In genomic region chr1:32713081-32713480, GRCh38 we compare ENCODE assay signal across 21 cellular contexts. TPM values are rescaled to one million over a fixed set of nuclear protein-coding genes. Genes with fewer than 3 reads are reported as not detected.
DNase-seq lines count a peak whose midpoint lies in the region; ATAC-seq, FAIRE-seq and TF ChIP-seq lines count a peak whose summit lies in the region.
"Had no signal": no experiment of that assay in that cellular context is flagged by ENCODE, and none has a peak within 500 bp of the region (broad histone marks: within the 10 kb centered on the region; RNA-seq: fewer than 3 reads in every experiment).

No MANE protein-coding gene starts in this region.

- TF ChIP-seq RAD21 in K562 (CRISPR knock-in tag; conservative IDR thresholded peaks at IDR 0.05 in 1 of 2, IDR thresholded peaks at IDR 0.05 in 1 of 2) (no peak), HepG2 (CRISPR knock-in tag; IDR thresholded peaks at IDR 0.05) (no peak)

- WGBS in K562 (ENCODE audit: insufficient coverage, low coverage, missing lambda C conversion rate) = 92% methylated on average over 10 of the region's 10 CpGs
- 84% methylated on average over 10 of the region's 10 CpGs for WGBS in HepG2 (ENCODE audit: low lambda C conversion rate)

- H3K4me2 ChIP-seq in K562 (ENCODE audit: insufficient read depth, low read length) = no peak overlapping the region
- H3K4me2 ChIP-seq in HepG2 (ENCODE audit: low read depth, low read length) = no peak overlapping the region

- no peaks in the 10 kb centered on the region for H4K20me1 ChIP-seq in K562 (replicated peaks; ENCODE audit: control insufficient read depth, insufficient read depth, low read length)
- H4K20me1 ChIP-seq in HepG2 (ENCODE audit: insufficient read depth, low read length) = no peaks in the 10 kb centered on the region
- H4K20me1 ChIP-seq: BLaER1 treated with 17β-estradiol and CSF1 and Interleukin-3, amounts not matched to agents 10 nM and 100 nM had no signal

- no TSS peak for BruUV-seq in K562 (replicated peaks; lab: Mats Ljungman, UMichigan)
- no TSS peak for BruUV-seq in HepG2 (replicated peaks; lab: Mats Ljungman, UMichigan)

- no peak for TF ChIP-seq CTCF in K562 (IDR thresholded peaks at IDR 0.05 in 2 of 3, conservative IDR thresholded peaks at IDR 0.05 in 1 of 3; ENCODE audit: insufficient read depth in 2 of 3, low read depth in 1 of 3, low read length in 3 of 3)
- TF ChIP-seq CTCF in HepG2 (CRISPR knock-in tag; IDR thresholded peaks at IDR 0.05) = no peak

- POLR2A ChIA-PET in K562 (lab: Yijun Ruan, JAX) = interaction anchor here (0.6 to 8.8 kb wide), 9 partner anchors 9 to 626 kb away, joined by 3 to 116 read pairs (median 7); no protein-coding TSS in a partner anchor
- POLR2A ChIA-PET in naive thymus-derived CD8-positive, alpha-beta T cell (lab: Charles Lee) = interaction anchor here (1.6 kb wide), 1 partner anchor 60 kb away, joined by 5 read pairs; no protein-coding TSS in a partner anchor
- POLR2A ChIA-PET in HepG2 (lab: Yijun Ruan, JAX) = interaction anchor here (1.1 to 4.4 kb wide), 9 partner anchors 17 to 104 kb away, joined by 3 to 51 read pairs (median 9); partner anchors contain the start of genes RBBP4, S100PBP and YARS1

- H2AFZ ChIP-seq in K562 (ENCODE audit: low read depth, low read length) (peak overlapping the region; percentile 21; the same call in 1 of the 2 replicates), HepG2 (ENCODE audit: low read length) (no peak overlapping the region)

- CTCF ChIA-PET in K562 (lab: Yijun Ruan, JAX; ENCODE audit: low intra/inter-chr PET ratio) (interaction anchor here (0.6 to 3.5 kb wide), 6 partner anchors 28 to 163 kb away, joined by 3 to 99 read pairs (median 12); partner anchors contain the start of gene FNDC5), HepG2 (lab: Yijun Ruan, JAX; ENCODE audit: low intra/inter-chr PET ratio, low total read pairs) (interaction anchor here (1.3 to 4.2 kb wide), 4 partner anchors 28 to 193 kb away, joined by 3 to 88 read pairs (median 12); a partner anchor contains a TSS)

- in situ Hi-C loops in K562 (cut with MboI) = loop anchor here (10.0 kb wide), 1 partner anchor 52 kb away; no protein-coding TSS in a partner anchor
- in situ Hi-C loops in HepG2 (cut with HindIII; ENCODE audit: extremely low pct_ligation_motif_present, low pct_unique_long_range_greater_than_20kb) = loop anchor here (5.0 kb wide), 1 partner anchor 54 kb away; no protein-coding TSS in a partner anchor

- H3K36me3 Mint-ChIP-seq in naive thymus-derived CD8-positive, alpha-beta T cell = no peaks in the 10 kb centered on the region
- H3K36me3 Mint-ChIP-seq: activated naive CD4-positive, alpha-beta T cell treated with anti-CD3 and anti-CD28 coated beads, Interleukin-2, amount 50 U/mL, for 72 hours; stimulated activated memory B cell treated with anti-CD40 and anti-IgM and Interleukin-4, amounts not matched to agents 10 μg/mL and 1 μg/mL and 100 μg/mL, for 72 hours had no signal

- DNase-seq in stimulated activated naive CD8-positive, alpha-beta T cell treated with anti-CD3 and anti-CD28 coated beads, Interleukin-15, amount 100 ng/mL, for 72 hours = no peak
- no peak for DNase-seq in stimulated activated naive CD8-positive, alpha-beta T cell treated with anti-CD3 and anti-CD28 coated beads, Interleukin-15, Interleukin-2, amounts not matched to agents 100 U/mL and 50 U/mL, for 24 hours
- DNase-seq in K562 (ENCODE audit: extremely low read depth in 1 of 4, low spot score in 3 of 4) (no peak), HepG2 (ENCODE audit: low spot score) (no peak), superior temporal gyrus (ENCODE audit: extremely low spot score) (no peak)
- no peak for DNase-seq in naive thymus-derived CD8-positive, alpha-beta T cell
- DNase-seq: activated CD4-positive, alpha-beta T cell treated with anti-CD3 and anti-CD28 coated beads for 36 hours; central memory CD4-positive, alpha-beta T cell; kidney glomerular epithelial cell; lower lobe of right lung; NCI-H446; ovary; PC-3 had no signal

- no peaks in the 10 kb centered on the region for H3K9me3 ChIP-seq in K562 (replicated peaks; ENCODE audit: control insufficient read depth, insufficient read depth, low read depth, low read length)
- H3K9me3 ChIP-seq in HepG2 (ENCODE audit: low read length) = no peaks in the 10 kb centered on the region
- H3K9me3 ChIP-seq: BLaER1 treated with 17β-estradiol and CSF1 and Interleukin-3, amounts not matched to agents 10 nM and 100 nM; lower lobe of right lung; ovary had no signal

- H3K79me2 ChIP-seq in K562 (ENCODE audit: control insufficient read depth, insufficient read depth, low read length) (no peaks in the 10 kb centered on the region), HepG2 (ENCODE audit: insufficient read depth, low read length) (no peaks in the 10 kb centered on the region)

- peaks cover 23% of the 10 kb centered on the region for H3K4me1 Mint-ChIP-seq in stimulated activated naive CD8-positive, alpha-beta T cell treated with anti-CD3 and anti-CD28 coated beads, Interleukin-15, amount 100 ng/mL, for 72 hours
- peaks cover 9 to 20% (median 12%) of the 10 kb centered on the region in 4 donors for H3K4me1 Mint-ChIP-seq in naive thymus-derived CD8-positive, alpha-beta T cell

- H3K4me1 ChIP-seq in K562 (replicated peaks in 1 of 2; ENCODE audit: control insufficient read depth in 2 of 2, insufficient read depth in 2 of 2, low read length in 2 of 2) = peaks cover 19 to 43% of the 10 kb centered on the region in 2 experiments; a peak in 4 of 5 replicates
- peaks cover 82% of the 10 kb centered on the region for H3K4me1 ChIP-seq in HepG2 (ENCODE audit: insufficient read depth, low read length)

- H3K27me3 Mint-ChIP-seq in stimulated activated naive CD8-positive, alpha-beta T cell treated with anti-CD3 and anti-CD28 coated beads, Interleukin-15, amount 100 ng/mL, for 72 hours = peaks cover 9% of the 10 kb centered on the region
- H3K27me3 Mint-ChIP-seq in naive thymus-derived CD8-positive, alpha-beta T cell = peaks cover 0 to 2% (median 0%) of the 10 kb centered on the region in 5 donors
- H3K27me3 Mint-ChIP-seq: activated CD4-positive, alpha-beta T cell treated with anti-CD3 and anti-CD28 coated beads for 36 hours had no signal

- H3K27me3 ChIP-seq in K562 (ENCODE audit: control insufficient read depth in 2 of 2, insufficient read depth in 2 of 2, low read length in 2 of 2) (no peaks in the 10 kb centered on the region), HepG2 (ENCODE audit: control insufficient read depth in 1 of 2, insufficient read depth in 2 of 2, low read length in 2 of 2) (no peaks in the 10 kb centered on the region)
- H3K27me3 ChIP-seq: BLaER1 treated with 17β-estradiol and CSF1 and Interleukin-3, amounts not matched to agents 10 nM and 100 nM; ovary had no signal

- H3K9ac ChIP-seq in K562 (ENCODE audit: insufficient read depth in 1 of 2, low read depth in 2 of 2, low read length in 2 of 2) (peak overlapping the region in 1 of 2 experiments; percentile 56; a peak in 1 of 4 replicates), HepG2 (ENCODE audit: insufficient read depth, low read depth, low read length) (no peak overlapping the region)

- no peaks in the 10 kb centered on the region for H3K36me3 ChIP-seq in K562 (ENCODE audit: control insufficient read depth, insufficient read depth, low read length)
- no peaks in the 10 kb centered on the region for H3K36me3 ChIP-seq in HepG2 (replicated peaks in 1 of 2; ENCODE audit: control insufficient read depth in 1 of 2, insufficient read depth in 2 of 2, low read length in 2 of 2)
- H3K36me3 ChIP-seq: BLaER1 treated with 17β-estradiol and CSF1 and Interleukin-3, amounts not matched to agents 10 nM and 100 nM; lower lobe of right lung; ovary had no signal

- H3K27ac Mint-ChIP-seq in stimulated activated naive CD8-positive, alpha-beta T cell treated with anti-CD3 and anti-CD28 coated beads, Interleukin-15, amount 100 ng/mL, for 72 hours = no peak overlapping the region
- H3K27ac Mint-ChIP-seq in naive thymus-derived CD8-positive, alpha-beta T cell = no peak overlapping the region
- H3K27ac Mint-ChIP-seq: activated CD4-positive, alpha-beta T cell treated with anti-CD3 and anti-CD28 coated beads for 36 hours; activated naive CD4-positive, alpha-beta T cell treated with anti-CD3 and anti-CD28 coated beads, Interleukin-2, amount 50 U/mL, for 72 hours; stimulated activated memory B cell treated with anti-CD40 and anti-IgM and Interleukin-4, amounts not matched to agents 10 μg/mL and 1 μg/mL and 100 μg/mL, for 72 hours had no signal

- no peaks in the 10 kb centered on the region for H3K9me1 ChIP-seq in K562 (ENCODE audit: control insufficient read depth, insufficient read depth, low read length)

- H3K4me3 ChIP-seq in K562 (no peak overlapping the region), HepG2 (replicated peaks in 1 of 3; ENCODE audit: insufficient read depth in 1 of 3, low read depth in 2 of 3, low read length in 3 of 3) (no peak overlapping the region)
- H3K4me3 ChIP-seq: ovary had no signal

- FAIRE-seq in K562 (lab: Jason Lieb, UNC) = no peak
- no peak for FAIRE-seq in HepG2 (lab: Jason Lieb, UNC)
- FAIRE-seq: astrocyte, D721Med, GM12891 had no signal

- no peaks in the 10 kb centered on the region for H3K9me3 Mint-ChIP-seq in stimulated activated naive CD8-positive, alpha-beta T cell treated with anti-CD3 and anti-CD28 coated beads, Interleukin-15, amount 100 ng/mL, for 72 hours
- no peaks in the 10 kb centered on the region for H3K9me3 Mint-ChIP-seq in naive thymus-derived CD8-positive, alpha-beta T cell
- H3K9me3 Mint-ChIP-seq: activated naive CD4-positive, alpha-beta T cell treated with anti-CD3 and anti-CD28 coated beads, Interleukin-2, amount 50 U/mL, for 72 hours; stimulated activated memory B cell treated with anti-CD40 and anti-IgM and Interleukin-4, amounts not matched to agents 10 μg/mL and 1 μg/mL and 100 μg/mL, for 72 hours had no signal

- no peak overlapping the region for H3K27ac ChIP-seq in K562 (ENCODE audit: extremely low read depth, low read depth, low read length)
- H3K27ac ChIP-seq in HepG2 (ENCODE audit: extremely low read length, insufficient read depth, low read length) = no peak overlapping the region
- H3K27ac ChIP-seq: lower lobe of right lung, ovary had no signal

- TF ChIP-seq POLR2A in K562 (conservative IDR thresholded peaks at IDR 0.05) (no peak), HepG2 (IDR thresholded peaks at IDR 0.05; ENCODE audit: insufficient read depth in 1 of 2, low read depth in 2 of 2, low read length in 2 of 2) (no peak)

- ATAC-seq in stimulated activated naive CD8-positive, alpha-beta T cell treated with anti-CD3 and anti-CD28 coated beads, Interleukin-15, amount 100 ng/mL, for 72 hours = no peak
- no peak for ATAC-seq in stimulated activated naive CD8-positive, alpha-beta T cell treated with anti-CD3 and anti-CD28 coated beads, Interleukin-15, Interleukin-2, amounts not matched to agents 100 U/mL and 50 U/mL, for 24 hours
- ATAC-seq in K562 (no peak), HepG2 (no peak), GM18870 (IDR thresholded peaks at IDR 0.05; ENCODE audit: unreplicated experiment) (no peak), GM18517 (IDR thresholded peaks at IDR 0.05; ENCODE audit: unreplicated experiment) (no peak)
- no peak for ATAC-seq in naive thymus-derived CD8-positive, alpha-beta T cell

- peak overlapping the region; percentile 59 to 73 for H3K4me3 Mint-ChIP-seq in stimulated activated naive CD8-positive, alpha-beta T cell treated with anti-CD3 and anti-CD28 coated beads, Interleukin-15, amount 100 ng/mL, for 72 hours
- peak overlapping the region in 8 of 10 donors; percentile 1 to 76 (median 30) for H3K4me3 Mint-ChIP-seq in naive thymus-derived CD8-positive, alpha-beta T cell

- intact Hi-C loops in K562 (cut with micrococcal nuclease) (loop anchor here (5.0 kb wide), 1 partner anchor 379 kb away; no protein-coding TSS in a partner anchor), HepG2 (cut with micrococcal nuclease; ENCODE audit: unreplicated experiment) (loop anchor here (2.0 to 10.0 kb wide), 2 partner anchors 18 to 162 kb away; partner anchors contain the start of gene FNDC5)

- TF ChIP-seq EP300 in K562 (IDR thresholded peaks at IDR 0.05; ENCODE audit: low read length) (no peak), HepG2 (IDR thresholded peaks at IDR 0.05; ENCODE audit: low read depth in 2 of 2, low read length in 2 of 2) (no peak), HepG2 (CRISPR knock-in tag; IDR thresholded peaks at IDR 0.05; ENCODE audit: borderline replicate concordance) (no peak)

RNA-seq across cellular contexts. Expression of gene SYNC, which starts 10.5 kb away (rescaled TPM):
- total RNA-seq in K562 (2011; cell fraction: chromatin; rRNA removed; ENCODE audit: low replicate concordance) = 2.1 and 2.4 TPM in 2 replicates
- 1.7 and 1.8 TPM in 2 replicates for total RNA-seq in K562 (2011; cell fraction: nucleolus; rRNA removed)
- 1.2 and 1.5 TPM in 2 replicates for total RNA-seq in K562 (2011; cell fraction: nucleoplasm; rRNA removed)
- total RNA-seq in K562 (2014; rRNA removed) = 0.86 and 1.1 TPM in 2 replicates
- 0.83 and 0.91 TPM in 2 replicates for total RNA-seq in K562 (2014; rRNA removed; fragmentation: Illumina TruSeq; extraction: Trizol)
- 0.87 and 1.1 TPM in 2 replicates for total RNA-seq in K562 (2015; rRNA removed; fragmentation: Illumina TruSeq; extraction: Trizol)
- total RNA-seq in K562 (2021) = 0.62 and 0.87 TPM in 2 replicates
- polyA plus RNA-seq in K562 (2011; rRNA removed) = 0.43 and 0.98 TPM in 2 replicates
- 0.16 and 0.22 TPM in 2 replicates for polyA plus RNA-seq in K562 (2011; cell fraction: cytosol; rRNA removed)
- polyA plus RNA-seq in K562 (2011; cell fraction: nucleus; rRNA removed) = 0.37 and 0.92 TPM in 2 replicates
- polyA plus RNA-seq in K562 (2012) = 0.26 and 0.47 TPM in 2 replicates
- polyA plus RNA-seq in K562 (2014; fragmentation: Illumina TruSeq; extraction: Trizol) = 0.84 and 1.1 TPM in 2 replicates
- polyA plus RNA-seq in K562 (2014; fragmentation: Nextera tagmentation; extraction: Ambion mirVana) = under 1 TPM; 0.49 to 0.74 TPM
- 0.88 and 1.1 TPM in 2 replicates for polyA plus RNA-seq in K562 (2014; rRNA removed)
- polyA minus RNA-seq in K562 (2011; rRNA and poly(A)+ RNA removed) = 1.2 and 1.3 TPM in 2 replicates
- polyA minus RNA-seq in K562 (2011; cell fraction: cytosol; rRNA and poly(A)+ RNA removed) = 0.73 and 0.76 TPM in 2 replicates
- 0.22 and 0.54 TPM in 2 replicates for polyA minus RNA-seq in K562 (2011; cell fraction: nucleus; rRNA and poly(A)+ RNA removed)
- not detected for total RNA-seq in naive thymus-derived CD8-positive, alpha-beta T cell
- not detected for polyA plus RNA-seq in naive thymus-derived CD8-positive, alpha-beta T cell
- 5.4 and 7.2 TPM in 2 replicates for total RNA-seq in HepG2 (2016; rRNA removed; fragmentation: Illumina TruSeq; extraction: Trizol)
- 4.9 and 5.4 TPM in 2 replicates for total RNA-seq in HepG2 (2016; cell fraction: cytosol; rRNA removed; fragmentation: Illumina TruSeq; extraction: Trizol; ENCODE audit: low read depth)
- total RNA-seq in HepG2 (2016; cell fraction: insoluble cytoplasmic fraction; rRNA removed; fragmentation: Illumina TruSeq; extraction: Trizol) = 5.3 and 8.1 TPM in 2 replicates
- 9.5 and 9.8 TPM in 2 replicates for total RNA-seq in HepG2 (2016; cell fraction: membrane; rRNA removed; fragmentation: Illumina TruSeq; extraction: Trizol)
- 2.3 TPM in 2 replicates for total RNA-seq in HepG2 (2016; cell fraction: nucleus; rRNA removed; fragmentation: Illumina TruSeq; extraction: Trizol)
- 2.1 and 2.4 TPM in 2 replicates for polyA plus RNA-seq in HepG2 (2011; rRNA removed)
- polyA plus RNA-seq in HepG2 (2011; cell fraction: cytosol; rRNA removed) = 1.5 and 1.8 TPM in 2 replicates
- polyA plus RNA-seq in HepG2 (2011; cell fraction: nucleus; rRNA removed) = 0.77 and 1.0 TPM in 2 replicates
- polyA plus RNA-seq in HepG2 (2012) = 0.56 and 0.93 TPM in 2 replicates
- polyA plus RNA-seq in HepG2 (2016; cell fraction: cytosol; fragmentation: Illumina TruSeq; extraction: Trizol; ENCODE audit: low read depth) = 5.2 and 6.1 TPM in 2 replicates
- 6.7 and 6.9 TPM in 2 replicates for polyA plus RNA-seq in HepG2 (2016; cell fraction: insoluble cytoplasmic fraction; fragmentation: Illumina TruSeq; extraction: Trizol; ENCODE audit: low read depth)
- polyA plus RNA-seq in HepG2 (2016; cell fraction: membrane; fragmentation: Illumina TruSeq; extraction: Trizol; ENCODE audit: low read depth) = 7.6 and 7.9 TPM in 2 replicates
- polyA plus RNA-seq in HepG2 (2016; cell fraction: nucleus; fragmentation: Illumina TruSeq; extraction: Trizol; ENCODE audit: insufficient read depth, low read depth) = 2.5 and 2.7 TPM in 2 replicates
- polyA minus RNA-seq in HepG2 (2011; rRNA and poly(A)+ RNA removed; ENCODE audit: low replicate concordance) = 0.74 and 6.6 TPM in 2 replicates
- 1.2 and 1.5 TPM in 2 replicates for polyA minus RNA-seq in HepG2 (2011; cell fraction: cytosol; rRNA and poly(A)+ RNA removed)
- 1.7 and 1.9 TPM in 2 replicates for polyA minus RNA-seq in HepG2 (2011; cell fraction: nucleus; rRNA and poly(A)+ RNA removed)
- total RNA-seq: activated CD4-positive, alpha-beta T cell treated with anti-CD3 and anti-CD28 coated beads for 36 hours; activated naive CD4-positive, alpha-beta T cell treated with anti-CD3 and anti-CD28 coated beads, Interleukin-2, amount 50 U/mL, for 72 hours had no signal
